39 cellular contexts compared by ENCODE assay signal in the genomic region with DNA sequence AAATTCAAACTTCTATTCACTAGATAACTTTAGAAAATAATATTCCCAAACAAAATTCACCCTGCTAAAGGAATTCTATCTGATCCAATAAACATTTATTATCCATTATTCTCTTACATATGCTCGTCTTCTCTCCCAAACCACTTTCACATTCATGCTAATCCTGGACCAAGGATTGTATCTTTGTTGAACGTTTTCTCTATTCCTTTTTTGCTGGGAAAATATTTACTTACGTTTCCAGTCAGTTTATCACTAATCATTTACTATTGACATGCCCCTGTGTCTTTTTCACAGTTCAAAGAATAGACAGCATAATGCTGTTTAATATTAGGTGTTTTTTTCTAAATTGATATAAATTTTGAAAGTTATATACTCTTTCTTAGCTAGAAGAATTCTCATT. TPM values are rescaled to one million over a fixed set of nuclear protein-coding genes. Genes with fewer than 3 reads are reported as not detected.
"Had no signal": no experiment of that assay in that cellular context is flagged by ENCODE, and none has a peak within 500 bp of the region (broad histone marks: within the 10 kb centered on the region; RNA-seq: fewer than 3 reads in every experiment).

No MANE protein-coding gene starts in this region.

- H3K27ac ChIP-seq: adrenal gland, ascending aorta, body of pancreas, brain microvascular endothelial cell, breast epithelium, cardiac muscle cell had no signal

- ATAC-seq: activated naive CD4-positive, alpha-beta T cell treated with anti-CD3 and anti-CD28 coated beads, Interleukin-2, amount 50 U/mL, for 72 hours; activated naive CD8-positive, alpha-beta T cell treated with anti-CD3 and anti-CD28 coated beads, Interleukin-2, amount 50 U/mL, for 24 hours; activated T-cell treated with anti-CD3 and anti-CD28 coated beads, Interleukin-2, amount 50 U/mL, for 4 hours; activated T-cell treated with anti-CD3 and anti-CD28 coated beads, Interleukin-2, amount 50 U/mL, for 72 hours; activated T-helper 17 cell treated with anti-CD3 and anti-CD28 coated beads, Interleukin-2, amount 50 U/mL, for 72 hours; body of pancreas had no signal

- H3K9me3 ChIP-seq: adrenal gland, ascending aorta, body of pancreas, breast epithelium had no signal

- H3K36me3 ChIP-seq: adrenal gland, ascending aorta, brain microvascular endothelial cell, breast epithelium, cardiac muscle cell had no signal

- DNase-seq: activated effector memory CD4-positive, alpha-beta T cell treated with anti-CD3 and anti-CD28 coated beads, Interleukin-2, amount 50 U/mL, for 16 hours; activated effector memory CD4-positive, alpha-beta T cell treated with Interleukin-2 at 50 U/mL for 16 hours; activated gamma-delta T cell; activated gamma-delta T cell treated with Interleukin-2 at 50 U/mL for 16 hours; activated naive CD4-positive, alpha-beta T cell; activated naive CD4-positive, alpha-beta T cell treated with anti-CD3 and anti-CD28 coated beads for 36 hours; activated naive CD4-positive, alpha-beta T cell treated with anti-CD3 and anti-CD28 coated beads, Interleukin-2, amount 10 ng/mL, durations not matched to agents 7 days and 5 days; activated naive CD4-positive, alpha-beta T cell treated with anti-CD3 and anti-CD28 coated beads, Interleukin-2, amount 50 U/mL, for 16 hours; activated naive CD4-positive, alpha-beta T cell treated with Interleukin-2 at 50 U/mL for 16 hours; activated naive CD8-positive, alpha-beta T cell treated with anti-CD3 and anti-CD28 coated beads for 36 hours; activated naive CD8-positive, alpha-beta T cell treated with anti-CD3 and anti-CD28 coated beads, Interleukin-2, amount 10 ng/mL, durations not matched to agents 7 days and 5 days; activated naive CD8-positive, alpha-beta T cell treated with anti-CD3 and anti-CD28 coated beads, Interleukin-2, amount 50 U/mL, for 24 hours; activated T-cell treated with anti-CD3 and anti-CD28 coated beads for 4 hours; activated T-cell treated with anti-CD3 and anti-CD28 coated beads, Interleukin-2, amount 50 U/mL, for 1 hour; activated T-cell treated with anti-CD3 and anti-CD28 coated beads, Interleukin-2, amount 50 U/mL, for 24 hours; activated T-cell treated with anti-CD3 and anti-CD28 coated beads, Interleukin-2, amount 50 U/mL, for 4 hours; activated T-cell treated with anti-CD3 and anti-CD28 coated beads, Interleukin-2, amount 50 U/mL, for 48 hours; activated T-cell treated with anti-CD3 and anti-CD28 coated beads, Interleukin-2, amount 50 U/mL, for 72 hours; adrenal gland; amniotic stem cell; amygdala; anterior cingulate cortex; aorta; body of pancreas; brain microvascular endothelial cell; caudate nucleus; central memory CD4-positive, alpha-beta T cell; cerebellar nuclear complex had no signal

- H3K4me3 ChIP-seq: adrenal gland, ascending aorta, body of pancreas, breast epithelium, cardiac muscle cell had no signal

- H3K27me3 ChIP-seq: adrenal gland, ascending aorta, body of pancreas, brain microvascular endothelial cell, breast epithelium, cardiac muscle cell had no signal

- FAIRE-seq: astrocyte, bronchial epithelial cell had no signal

- H3K4me1 ChIP-seq: adrenal gland, ascending aorta, body of pancreas, breast epithelium had no signal

RNA-seq across cellular contexts. Expression of gene TEX47, which starts 3.2 kb away (rescaled TPM):
- total RNA-seq: activated naive CD4-positive, alpha-beta T cell treated with anti-CD3 and anti-CD28 coated beads for 36 hours; activated naive CD4-positive, alpha-beta T cell treated with anti-CD3 and anti-CD28 coated beads, Interleukin-2, amount 50 U/mL, for 72 hours; activated naive CD8-positive, alpha-beta T cell treated with anti-CD3 and anti-CD28 coated beads for 36 hours; activated naive CD8-positive, alpha-beta T cell treated with anti-CD3 and anti-CD28 coated beads, Interleukin-2, amount 10 ng/mL, durations not matched to agents 7 days and 5 days; activated T-cell treated with anti-CD3 and anti-CD28 coated beads, Interleukin-2, amount 50 U/mL, for 4 hours; activated T-cell treated with anti-CD3 and anti-CD28 coated beads, Interleukin-2, amount 50 U/mL, for 72 hours; activated T-helper 1 cell treated with anti-CD3 and anti-CD28 coated beads, Interleukin-12 subunit alpha, Interleukin-12 subunit beta, Interleukin-2, Interleukin-4 antibody, amounts not matched to agents 30 ng/mL and 10 ng/mL and 1 ng/mL, durations not matched to agents 14 hours and 24 hours and 36 hours; activated T-helper 17 cell treated with anti-CD3 and anti-CD28 coated beads, Interleukin-2, amount 50 U/mL, for 72 hours; activated T-helper 2 cell treated with anti-CD3 and anti-CD28 coated beads, Interferon-gamma antibody, Interleukin-2, Interleukin-4, amounts not matched to agents 10 μg/mL and 5 μg/mL and 100 μg/mL, durations not matched to agents 14 hours and 24 hours and 36 hours; adrenal gland; aorta; ascending aorta; astrocyte; body of pancreas; breast epithelium; bronchial epithelial cell; cardiac muscle cell; cerebellum had no signal
- polyA plus RNA-seq: adipose tissue, adrenal gland, aorta, cardiac muscle cell had no signal

RNA-seq across cellular contexts. Expression of gene ZNF804B, which starts 32.9 kb away (rescaled TPM):
- total RNA-seq: activated naive CD4-positive, alpha-beta T cell treated with anti-CD3 and anti-CD28 coated beads for 36 hours; activated naive CD4-positive, alpha-beta T cell treated with anti-CD3 and anti-CD28 coated beads, Interleukin-2, amount 50 U/mL, for 72 hours; activated naive CD8-positive, alpha-beta T cell treated with anti-CD3 and anti-CD28 coated beads for 36 hours; activated naive CD8-positive, alpha-beta T cell treated with anti-CD3 and anti-CD28 coated beads, Interleukin-2, amount 10 ng/mL, durations not matched to agents 7 days and 5 days; activated T-cell treated with anti-CD3 and anti-CD28 coated beads, Interleukin-2, amount 50 U/mL, for 4 hours; activated T-cell treated with anti-CD3 and anti-CD28 coated beads, Interleukin-2, amount 50 U/mL, for 72 hours; activated T-helper 1 cell treated with anti-CD3 and anti-CD28 coated beads, Interleukin-12 subunit alpha, Interleukin-12 subunit beta, Interleukin-2, Interleukin-4 antibody, amounts not matched to agents 30 ng/mL and 10 ng/mL and 1 ng/mL, durations not matched to agents 14 hours and 24 hours and 36 hours; activated T-helper 17 cell treated with anti-CD3 and anti-CD28 coated beads, Interleukin-2, amount 50 U/mL, for 72 hours; activated T-helper 2 cell treated with anti-CD3 and anti-CD28 coated beads, Interferon-gamma antibody, Interleukin-2, Interleukin-4, amounts not matched to agents 10 μg/mL and 5 μg/mL and 100 μg/mL, durations not matched to agents 14 hours and 24 hours and 36 hours; aorta; ascending aorta; astrocyte; bronchial epithelial cell had no signal
- polyA plus RNA-seq: adipose tissue, aorta, cardiac muscle cell had no signal
